Comparison of ENCODE assay signal across 17 cellular contexts in genomic region chr9:19148170-19148569, GRCh38.
DNase-seq lines count a peak whose midpoint lies in the region; ATAC-seq and TF ChIP-seq lines count a peak whose summit lies in the region.
"Had no signal": no experiment of that assay in that cellular context is flagged by ENCODE, and none has a peak within 500 bp of the region (broad histone marks: within the 10 kb centered on the region; RNA-seq: fewer than 3 reads in every experiment).

No MANE protein-coding gene starts in this region.

- H3K4me3 ChIP-seq in adipocyte (ENCODE audit: low read length) (no peak overlapping the region), parathyroid adenoma (ENCODE audit: low read depth, low read length) (no peak overlapping the region)
- H3K4me3 ChIP-seq: SJSA1 had no signal

- no peak overlapping the region for H3K27ac ChIP-seq in parathyroid adenoma
- H3K27ac ChIP-seq: C4-2B, RWPE1, SJSA1 had no signal

- H3K27me3 ChIP-seq in adipocyte (replicated peaks; ENCODE audit: control insufficient read depth, insufficient read depth, low read length): no peaks in the 10 kb centered on the region
- no peaks in the 10 kb centered on the region for H3K27me3 ChIP-seq in parathyroid adenoma (ENCODE audit: control insufficient read depth, insufficient read depth, low read length)
- H3K27me3 ChIP-seq: SJSA1 had no signal

- H3K4me2 ChIP-seq in parathyroid adenoma (ENCODE audit: low read length): no peak overlapping the region

- peak; percentile 19 for DNase-seq in NCI-H345 (lab: John Stamatoyannopoulos, UW)
- no peak for DNase-seq in NCI-H345 treated with DMSO at 0.1 percent for 48 hours (lab: John Stamatoyannopoulos, UW; ENCODE audit: unreplicated experiment)
- peak; percentile 34 for DNase-seq in adipocyte (ENCODE audit: low read depth)
- DNase-seq in fibroblast of gingiva (ENCODE audit: low read depth): peak; percentile 46
- no peak for DNase-seq in RKO (ENCODE audit: low spot score)
- no peak for DNase-seq in DMS53 treated with DMSO at 0.1 percent for 48 hours (lab: John Stamatoyannopoulos, UW; ENCODE audit: unreplicated experiment)
- DNase-seq: DMS153; H9; NCI-H1694; NCI-H524 treated with DMSO at 0.1 percent for 48 hours; NK-92 treated with Interleukin-12 subunit alpha and Interleukin-12 subunit beta, amount 100 ng/mL, for 24 hours; OCI-M1 had no signal

- ATAC-seq in HG02885 (IDR thresholded peaks at IDR 0.05; ENCODE audit: poor library complexity, unreplicated experiment): no peak

- H3K36me3 ChIP-seq in adipocyte (ENCODE audit: control insufficient read depth, insufficient read depth, low read length, severe bottlenecking) (no peaks in the 10 kb centered on the region), parathyroid adenoma (ENCODE audit: control insufficient read depth, insufficient read depth, low read length) (no peaks in the 10 kb centered on the region)
- H3K36me3 ChIP-seq: SJSA1 had no signal

- H2AFZ ChIP-seq in parathyroid adenoma: peak overlapping the region; percentile 33

- peaks cover 42% of the 10 kb centered on the region for H3K4me1 ChIP-seq in adipocyte (ENCODE audit: control insufficient read depth, insufficient read depth, low read length)
- no peaks in the 10 kb centered on the region for H3K4me1 ChIP-seq in parathyroid adenoma
- H3K4me1 ChIP-seq: SJSA1 had no signal

- no peak for TF ChIP-seq CTCF in parathyroid adenoma (IDR thresholded peaks at IDR 0.05)

- H3K9me3 ChIP-seq in adipocyte (ENCODE audit: control insufficient read depth, low read length) (no peaks in the 10 kb centered on the region), parathyroid adenoma (ENCODE audit: control insufficient read depth, low read length) (no peaks in the 10 kb centered on the region)
- H3K9me3 ChIP-seq: SJSA1 had no signal

- H3K9ac ChIP-seq in adipocyte (ENCODE audit: low read length) (peak overlapping the region; percentile 30), parathyroid adenoma (no peak overlapping the region)

- no peaks in the 10 kb centered on the region for H3K79me2 ChIP-seq in parathyroid adenoma

Comparison
In these comparisons a context has a peak if more than half of its experiments do, and no peak if none do; other contexts are left out.
1. DNase-seq: peak in NCI-H345 (single experiment), adipocyte (single experiment) and fibroblast of gingiva (single experiment); none in NCI-H345 treated with DMSO at 0.1 percent for 48 hours (single experiment), RKO (single experiment) and DMS53 treated with DMSO at 0.1 percent for 48 hours (single experiment).